ENCODE assay signal across 13 cellular contexts in genomic region chr20:57223648-57224489, GRCh38. TPM values are rescaled to one million over a fixed set of nuclear protein-coding genes. Genes with fewer than 3 reads are reported as not detected.
A peak's percentile ranks its signal among the peaks of the same experiment; 100 is the strongest.
DNase-seq lines count a peak whose midpoint lies in the region; ATAC-seq and TF ChIP-seq lines count a peak whose summit lies in the region.
"Had no signal": no experiment of that assay in that cellular context is flagged by ENCODE, and none has a peak within 500 bp of the region (broad histone marks: within the 10 kb centered on the region; RNA-seq: fewer than 3 reads in every experiment).

No MANE protein-coding gene starts in this region.

- in situ Hi-C loops in T47D (cut with HindIII; ENCODE audit: low pct_unique_long_range_greater_than_20kb, low sequenced_read_pairs) = no loop called here

- intact Hi-C loops in Right ventricle myocardium inferior (cut with DNase I) (no loop called here), cardiac septum (cut with DNase I) (no loop called here)
- intact Hi-C loops in CD4-positive, alpha-beta T cell (cut with DNase I, micrococcal nuclease) = no loop called here

- no peaks in the 10 kb centered on the region for H3K9me3 Mint-ChIP-seq in CD4-positive, alpha-beta T cell
- H3K9me3 Mint-ChIP-seq: natural killer cell treated with Interleukin-12 subunit alpha and Interleukin-12 subunit beta and Interleukin-15 and Interleukin-18, amount 100 ng/mL, for 72 hours had no signal

- no peaks in the 10 kb centered on the region for H3K36me3 Mint-ChIP-seq in CD4-positive, alpha-beta T cell (ENCODE audit: low read depth)
- H3K36me3 Mint-ChIP-seq: natural killer cell treated with Interleukin-12 subunit alpha and Interleukin-12 subunit beta and Interleukin-15 and Interleukin-18, amount 100 ng/mL, for 72 hours had no signal

- no peaks in the 10 kb centered on the region for H3K9me3 ChIP-seq in CD4-positive, alpha-beta T cell (ENCODE audit: control insufficient read depth, low read length)

- CTCF ChIA-PET in CD4-positive, alpha-beta T cell (lab: Charles Lee) = no interaction called here

- DNase-seq in Right ventricle myocardium inferior (ENCODE audit: missing footprints) (no peak), cardiac septum (ENCODE audit: low spot score) (no peak), T47D (ENCODE audit: low read depth in 1 of 2, low spot score in 1 of 2) (peak; percentile 37 to 43), medulla oblongata (ENCODE audit: extremely low spot score) (peak; percentile 10), NCI-H82 treated with DMSO at 0.1 percent for 48 hours (lab: John Stamatoyannopoulos, UW; ENCODE audit: unreplicated experiment) (no peak)
- no peak for DNase-seq in CD4-positive, alpha-beta T cell
- DNase-seq: ACHN; activated CD8-positive, alpha-beta memory T cell treated with anti-CD3 and anti-CD28 coated beads, Interleukin-2, amount 50 U/mL, for 4 hours; NCI-H748 treated with DMSO at 0.1 percent for 48 hours; T-helper 9 cell had no signal

- POLR2A ChIA-PET in CD4-positive, alpha-beta T cell (lab: Charles Lee) = no interaction called here

- H3K27ac Mint-ChIP-seq in CD4-positive, alpha-beta T cell = no peak overlapping the region
- H3K27ac Mint-ChIP-seq: natural killer cell treated with Interleukin-12 subunit alpha and Interleukin-12 subunit beta and Interleukin-15 and Interleukin-18, amount 100 ng/mL, for 72 hours had no signal

- no peaks in the 10 kb centered on the region for H3K4me1 Mint-ChIP-seq in CD4-positive, alpha-beta T cell (ENCODE audit: low read depth)

- H3K27me3 ChIP-seq in CD4-positive, alpha-beta T cell (ENCODE audit: control insufficient read depth, insufficient read depth, low read length) = peaks cover 4% of the 10 kb centered on the region

- H3K27ac ChIP-seq in CD4-positive, alpha-beta T cell (ENCODE audit: low read depth, low read length) = no peak overlapping the region

- H3K4me3 Mint-ChIP-seq in CD4-positive, alpha-beta T cell = no peak overlapping the region
- H3K4me3 Mint-ChIP-seq: natural killer cell treated with Interleukin-12 subunit alpha and Interleukin-12 subunit beta and Interleukin-15 and Interleukin-18, amount 100 ng/mL, for 72 hours had no signal

- H3K27me3 Mint-ChIP-seq in CD4-positive, alpha-beta T cell = peaks cover 13% of the 10 kb centered on the region

- peak; percentile 60 for ATAC-seq in Right ventricle myocardium inferior
- no peak for ATAC-seq in GM18909 (IDR thresholded peaks at IDR 0.05; ENCODE audit: poor library complexity, unreplicated experiment)
- ATAC-seq in CD4-positive, alpha-beta T cell (ENCODE audit: poor library complexity) = no peak
- no peak for ATAC-seq in HG02884 (IDR thresholded peaks at IDR 0.05; ENCODE audit: unreplicated experiment)
- ATAC-seq: natural killer cell treated with Interleukin-12 subunit alpha and Interleukin-12 subunit beta and Interleukin-15 and Interleukin-18, amount 100 ng/mL, for 72 hours had no signal

- no peak for TF ChIP-seq CTCF in CD4-positive, alpha-beta T cell (IDR thresholded peaks at IDR 0.05)

RNA-seq across cellular contexts. Expression of gene BMP7, which starts 42.6 kb away (rescaled TPM):
- total RNA-seq in Right ventricle myocardium inferior (27.2 TPM), cardiac septum (2.7 TPM)
- not detected for total RNA-seq in CD4-positive, alpha-beta T cell
- total RNA-seq: natural killer cell treated with Interleukin-12 subunit alpha and Interleukin-12 subunit beta and Interleukin-15 and Interleukin-18, amount 100 ng/mL, for 72 hours had no signal

Comparison
In these comparisons a context has a peak if more than half of its experiments do, and no peak if none do; other contexts are left out.
1. DNase-seq: peak in T47D (2 of 2) and medulla oblongata (single experiment); none in Right ventricle myocardium inferior (single experiment), cardiac septum (single experiment), CD4-positive, alpha-beta T cell (0 of 10) and NCI-H82 treated with DMSO at 0.1 percent for 48 hours (single experiment).